Comparison of ENCODE assay signal across 1 cellular context in genomic region chr19:41363753-41364545, GRCh38.
TF ChIP-seq lines count a peak whose summit lies in the region.

Gene B9D2 (minus strand): TSS chr19:41364149. CDS start chr19:41363519, 630 bp downstream.

TF ChIP-seq in GM12878, 131 proteins besides CTCF, POLR2A, EP300 and RAD21 (continued from another document and continues in another):
- TF ChIP-seq, protein P1, sequence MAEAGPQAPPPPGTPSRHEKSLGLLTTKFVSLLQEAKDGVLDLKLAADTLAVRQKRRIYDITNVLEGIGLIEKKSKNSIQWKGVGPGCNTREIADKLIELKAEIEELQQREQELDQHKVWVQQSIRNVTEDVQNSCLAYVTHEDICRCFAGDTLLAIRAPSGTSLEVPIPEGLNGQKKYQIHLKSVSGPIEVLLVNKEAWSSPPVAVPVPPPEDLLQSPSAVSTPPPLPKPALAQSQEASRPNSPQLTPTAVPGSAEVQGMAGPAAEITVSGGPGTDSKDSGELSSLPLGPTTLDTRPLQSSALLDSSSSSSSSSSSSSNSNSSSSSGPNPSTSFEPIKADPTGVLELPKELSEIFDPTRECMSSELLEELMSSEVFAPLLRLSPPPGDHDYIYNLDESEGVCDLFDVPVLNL (IDR thresholded peaks at IDR 0.05; ENCODE audit: low read depth, low read length) = no peak
- no peak for TF ChIP-seq ASH2L (IDR thresholded peaks at IDR 0.05; ENCODE audit: borderline replicate concordance, low read depth)
- peak; percentile 54; the same call in 1 of the 2 replicates for TF ChIP-seq HDGF (IDR thresholded peaks at IDR 0.05)
- no peak for TF ChIP-seq SUZ12 (IDR thresholded peaks at IDR 0.05; ENCODE audit: unreplicated experiment)
- TF ChIP-seq E2F8 (IDR thresholded peaks at IDR 0.05; ENCODE audit: low read depth, partially characterized antibody) = no peak
- peak; percentile 20 for TF ChIP-seq TAF1 (IDR thresholded peaks at IDR 0.05; ENCODE audit: borderline replicate concordance, low read depth, low read length)
- TF ChIP-seq STAT3 (IDR thresholded peaks at IDR 0.05; ENCODE audit: low read depth, low read length) = no peak
- no peak for TF ChIP-seq ATF3 (IDR thresholded peaks at IDR 0.05; ENCODE audit: borderline replicate concordance, extremely low read depth, low read depth, low read length)
- no peak for TF ChIP-seq RBBP5 (conservative IDR thresholded peaks at IDR 0.05)
- TF ChIP-seq RELA (IDR thresholded peaks at IDR 0.05; ENCODE audit: borderline replicate concordance, partially characterized antibody) = peak; percentile 85
- no peak for TF ChIP-seq NR2C2 (IDR thresholded peaks at IDR 0.05; ENCODE audit: borderline replicate concordance, control insufficient read depth, insufficient read length, low read depth)
- TF ChIP-seq, protein P2, sequence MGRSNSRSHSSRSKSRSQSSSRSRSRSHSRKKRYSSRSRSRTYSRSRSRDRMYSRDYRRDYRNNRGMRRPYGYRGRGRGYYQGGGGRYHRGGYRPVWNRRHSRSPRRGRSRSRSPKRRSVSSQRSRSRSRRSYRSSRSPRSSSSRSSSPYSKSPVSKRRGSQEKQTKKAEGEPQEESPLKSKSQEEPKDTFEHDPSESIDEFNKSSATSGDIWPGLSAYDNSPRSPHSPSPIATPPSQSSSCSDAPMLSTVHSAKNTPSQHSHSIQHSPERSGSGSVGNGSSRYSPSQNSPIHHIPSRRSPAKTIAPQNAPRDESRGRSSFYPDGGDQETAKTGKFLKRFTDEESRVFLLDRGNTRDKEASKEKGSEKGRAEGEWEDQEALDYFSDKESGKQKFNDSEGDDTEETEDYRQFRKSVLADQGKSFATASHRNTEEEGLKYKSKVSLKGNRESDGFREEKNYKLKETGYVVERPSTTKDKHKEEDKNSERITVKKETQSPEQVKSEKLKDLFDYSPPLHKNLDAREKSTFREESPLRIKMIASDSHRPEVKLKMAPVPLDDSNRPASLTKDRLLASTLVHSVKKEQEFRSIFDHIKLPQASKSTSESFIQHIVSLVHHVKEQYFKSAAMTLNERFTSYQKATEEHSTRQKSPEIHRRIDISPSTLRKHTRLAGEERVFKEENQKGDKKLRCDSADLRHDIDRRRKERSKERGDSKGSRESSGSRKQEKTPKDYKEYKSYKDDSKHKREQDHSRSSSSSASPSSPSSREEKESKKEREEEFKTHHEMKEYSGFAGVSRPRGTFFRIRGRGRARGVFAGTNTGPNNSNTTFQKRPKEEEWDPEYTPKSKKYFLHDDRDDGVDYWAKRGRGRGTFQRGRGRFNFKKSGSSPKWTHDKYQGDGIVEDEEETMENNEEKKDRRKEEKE (IDR thresholded peaks at IDR 0.05) = no peak
- peak; percentile 93 for TF ChIP-seq POLR2AphosphoS5 (IDR thresholded peaks at IDR 0.05; ENCODE audit: low read length)
- TF ChIP-seq ZNF217 (IDR thresholded peaks at IDR 0.05) = no peak
- peak; percentile 63; the same call in 1 of the 2 replicates for TF ChIP-seq POLR2AphosphoS2 (IDR thresholded peaks at IDR 0.05; ENCODE audit: low read depth, low read length)
- TF ChIP-seq, protein P3, sequence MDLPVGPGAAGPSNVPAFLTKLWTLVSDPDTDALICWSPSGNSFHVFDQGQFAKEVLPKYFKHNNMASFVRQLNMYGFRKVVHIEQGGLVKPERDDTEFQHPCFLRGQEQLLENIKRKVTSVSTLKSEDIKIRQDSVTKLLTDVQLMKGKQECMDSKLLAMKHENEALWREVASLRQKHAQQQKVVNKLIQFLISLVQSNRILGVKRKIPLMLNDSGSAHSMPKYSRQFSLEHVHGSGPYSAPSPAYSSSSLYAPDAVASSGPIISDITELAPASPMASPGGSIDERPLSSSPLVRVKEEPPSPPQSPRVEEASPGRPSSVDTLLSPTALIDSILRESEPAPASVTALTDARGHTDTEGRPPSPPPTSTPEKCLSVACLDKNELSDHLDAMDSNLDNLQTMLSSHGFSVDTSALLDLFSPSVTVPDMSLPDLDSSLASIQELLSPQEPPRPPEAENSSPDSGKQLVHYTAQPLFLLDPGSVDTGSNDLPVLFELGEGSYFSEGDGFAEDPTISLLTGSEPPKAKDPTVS (IDR thresholded peaks at IDR 0.05; ENCODE audit: low read depth, low read length) = no peak
- TF ChIP-seq ZBED1 (IDR thresholded peaks at IDR 0.05; ENCODE audit: borderline replicate concordance) = no peak
- peak; percentile 81 for TF ChIP-seq CREB1 (IDR thresholded peaks at IDR 0.05; ENCODE audit: low read depth)
- peak; percentile 32; the same call in 1 of the 2 replicates for TF ChIP-seq CBFB (IDR thresholded peaks at IDR 0.05; ENCODE audit: low read depth)
- no peak for TF ChIP-seq CHD4 (IDR thresholded peaks at IDR 0.05)
- TF ChIP-seq KDM1A (IDR thresholded peaks at IDR 0.05; ENCODE audit: borderline replicate concordance) = no peak
- no peak; the same call in 1 of the 2 replicates for TF ChIP-seq RB1 (IDR thresholded peaks at IDR 0.05; ENCODE audit: borderline replicate concordance)
- 0 out of 2 replicates have a peak, but pooled peaks have one; percentile 47 for TF ChIP-seq NBN (IDR thresholded peaks at IDR 0.05)
- peak; percentile 27; the same call in 1 of the 2 replicates for TF ChIP-seq MLLT1 (IDR thresholded peaks at IDR 0.05)
- TF ChIP-seq ZNF24 (IDR thresholded peaks at IDR 0.05) = no peak
- peak; percentile 93 for TF ChIP-seq MXI1 (IDR thresholded peaks at IDR 0.05; ENCODE audit: low read depth, low read length)
- TF ChIP-seq ESRRA (IDR thresholded peaks at IDR 0.05; ENCODE audit: low read length) = no peak; the same call in 1 of the 2 replicates
- TF ChIP-seq NFXL1 (IDR thresholded peaks at IDR 0.05; ENCODE audit: borderline replicate concordance) = no peak
- TF ChIP-seq SMAD5 (IDR thresholded peaks at IDR 0.05; ENCODE audit: low read depth) = peak; percentile 66; the same call in 1 of the 2 replicates
- peak; percentile 100 for TF ChIP-seq YY1 (IDR thresholded peaks at IDR 0.05; ENCODE audit: low read depth, low read length)
- TF ChIP-seq, protein P4, sequence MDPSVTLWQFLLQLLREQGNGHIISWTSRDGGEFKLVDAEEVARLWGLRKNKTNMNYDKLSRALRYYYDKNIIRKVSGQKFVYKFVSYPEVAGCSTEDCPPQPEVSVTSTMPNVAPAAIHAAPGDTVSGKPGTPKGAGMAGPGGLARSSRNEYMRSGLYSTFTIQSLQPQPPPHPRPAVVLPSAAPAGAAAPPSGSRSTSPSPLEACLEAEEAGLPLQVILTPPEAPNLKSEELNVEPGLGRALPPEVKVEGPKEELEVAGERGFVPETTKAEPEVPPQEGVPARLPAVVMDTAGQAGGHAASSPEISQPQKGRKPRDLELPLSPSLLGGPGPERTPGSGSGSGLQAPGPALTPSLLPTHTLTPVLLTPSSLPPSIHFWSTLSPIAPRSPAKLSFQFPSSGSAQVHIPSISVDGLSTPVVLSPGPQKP (IDR thresholded peaks at IDR 0.05; ENCODE audit: low read depth, low read length) = no peak; the same call in 1 of the 2 replicates
- TF ChIP-seq TCF7 (IDR thresholded peaks at IDR 0.05; ENCODE audit: borderline replicate concordance) = no peak
- TF ChIP-seq SMAD1 (IDR thresholded peaks at IDR 0.05; ENCODE audit: low read depth, partially characterized antibody) = peak; percentile 53
- no peak for TF ChIP-seq JUNB (IDR thresholded peaks at IDR 0.05)
- TF ChIP-seq EGR1 (IDR thresholded peaks at IDR 0.05; ENCODE audit: borderline replicate concordance in 1 of 2, low read depth in 2 of 2, low read length in 2 of 2) = no peak
- no peak for TF ChIP-seq SUPT20H (IDR thresholded peaks at IDR 0.05; ENCODE audit: borderline replicate concordance, control insufficient read depth, low read depth, low read length)
- peak; percentile 87 for TF ChIP-seq NRF1 (conservative IDR thresholded peaks at IDR 0.05; ENCODE audit: low read depth, low read length)
- TF ChIP-seq CUX1 (IDR thresholded peaks at IDR 0.05; ENCODE audit: insufficient replicate concordance, low read depth, low read length) = peak; percentile 57
- TF ChIP-seq GATAD2B (conservative IDR thresholded peaks at IDR 0.05; ENCODE audit: low read depth) = no peak
- peak; percentile 62 for TF ChIP-seq RUNX3 (IDR thresholded peaks at IDR 0.05; ENCODE audit: low read length)
- TF ChIP-seq ZNF687 (IDR thresholded peaks at IDR 0.05) = no peak
